ENCODE assay signal across 17 cellular contexts in the genomic region with DNA sequence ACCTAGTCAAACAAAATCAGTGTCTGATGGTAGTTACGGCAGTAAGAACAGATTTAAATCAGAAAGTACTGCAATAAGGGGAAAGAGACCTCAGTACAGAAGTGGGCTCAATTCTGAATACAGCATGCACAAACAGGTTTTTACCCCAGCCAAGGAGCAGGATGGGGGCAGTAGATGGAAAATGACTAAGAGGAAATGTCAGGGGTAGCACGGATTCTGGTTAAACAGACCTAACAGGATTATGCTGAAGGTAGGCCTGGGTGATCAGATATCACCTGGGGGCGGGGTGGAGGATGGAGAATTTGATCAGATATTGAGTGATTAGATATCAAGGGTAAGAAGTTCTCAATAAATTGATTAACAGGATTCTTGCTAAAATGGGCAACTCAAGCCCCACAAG. TPM values are rescaled to one million over a fixed set of nuclear protein-coding genes. Genes with fewer than 3 reads are reported as not detected.
DNase-seq lines count a peak whose midpoint lies in the region; ATAC-seq and TF ChIP-seq lines count a peak whose summit lies in the region.
"Had no signal": no experiment of that assay in that cellular context is flagged by ENCODE, and none has a peak within 500 bp of the region (broad histone marks: within the 10 kb centered on the region; RNA-seq: fewer than 3 reads in every experiment).

No MANE protein-coding gene starts in this region.

- POLR2A ChIA-PET in HCT116 (lab: Charles Lee): no interaction called here

- no peak overlapping the region for H3K4me3 ChIP-seq in HCT116 (replicated peaks in 1 of 2; ENCODE audit: low read depth in 1 of 2, low read length in 2 of 2)
- H3K4me3 ChIP-seq: SJCRH30 had no signal

- peaks cover 6 to 10% of the 10 kb centered on the region in 2 experiments; a peak in 3 of 4 replicates for H3K4me1 ChIP-seq in HCT116 (ENCODE audit: control insufficient read depth in 1 of 2, insufficient read depth in 2 of 2, low read length in 2 of 2)

- no peak for TF ChIP-seq POLR2A in HCT116 (IDR thresholded peaks at IDR 0.05; ENCODE audit: borderline replicate concordance, extremely low read depth, insufficient read depth, insufficient read length)

- intact Hi-C loops in HCT116 (cut with micrococcal nuclease): loop anchor here (1.0 to 5.0 kb wide), 6 partner anchors 136 to 514 kb away; a partner anchor contains a TSS

- H3K9me2 ChIP-seq in HCT116 (ENCODE audit: insufficient read depth): no peaks in the 10 kb centered on the region

- H3K4me1 Mint-ChIP-seq in activated T-cell treated with anti-CD3 and anti-CD28 coated beads, Interleukin-2, amount 50 U/mL, for 24 hours (ENCODE audit: low read depth): peaks cover 21% of the 10 kb centered on the region
- peaks cover 14% of the 10 kb centered on the region for H3K4me1 Mint-ChIP-seq in activated T-cell treated with anti-CD3 and anti-CD28 coated beads, Interleukin-2, amount 50 U/mL, for 72 hours (ENCODE audit: low read depth)
- H3K4me1 Mint-ChIP-seq in activated T-helper 17 cell treated with anti-CD3 and anti-CD28 coated beads, Interleukin-2, amount 50 U/mL, for 72 hours: peaks cover 18% of the 10 kb centered on the region
- peaks cover 19% of the 10 kb centered on the region for H3K4me1 Mint-ChIP-seq in type B pancreatic cell (ENCODE audit: unreplicated experiment)
- H3K4me1 Mint-ChIP-seq: CD14-positive monocyte had no signal

- no peak overlapping the region for H3K4me2 ChIP-seq in HCT116 (ENCODE audit: low read length)
- H3K4me2 ChIP-seq: KMS-11 had no signal

- H3K27ac Mint-ChIP-seq in activated T-cell treated with anti-CD3 and anti-CD28 coated beads, Interleukin-2, amount 50 U/mL, for 24 hours: peak overlapping the region; percentile 1
- H3K27ac Mint-ChIP-seq in activated T-cell treated with anti-CD3 and anti-CD28 coated beads, Interleukin-2, amount 50 U/mL, for 72 hours: no peak overlapping the region
- H3K27ac Mint-ChIP-seq in activated T-helper 17 cell treated with anti-CD3 and anti-CD28 coated beads, Interleukin-2, amount 50 U/mL, for 72 hours: peak overlapping the region; percentile 33
- H3K27ac Mint-ChIP-seq in type B pancreatic cell: peak overlapping the region; percentile 50
- H3K27ac Mint-ChIP-seq: HFFc6 had no signal

- CTCF ChIA-PET in HCT116 (lab: Charles Lee): interaction anchor here (1.0 to 5.5 kb wide), 10 partner anchors 9 to 403 kb away, joined by 3 to 59 read pairs (median 6); a partner anchor contains a TSS

- TF ChIP-seq CTCF in HCT116 (IDR thresholded peaks at IDR 0.05 in 2 of 3, conservative IDR thresholded peaks at IDR 0.05 in 1 of 3; ENCODE audit: borderline replicate concordance in 1 of 3, insufficient read depth in 1 of 3, low read depth in 2 of 3, low read length in 2 of 3): no peak
- TF ChIP-seq CTCF in type B pancreatic cell (conservative IDR thresholded peaks at IDR 0.05): no peak
- no peak for TF ChIP-seq CTCF in omental fat pad (IDR thresholded peaks at IDR 0.05)

- H3K4me3 Mint-ChIP-seq in activated T-cell treated with anti-CD3 and anti-CD28 coated beads, Interleukin-2, amount 50 U/mL, for 24 hours: no peak overlapping the region
- no peak overlapping the region for H3K4me3 Mint-ChIP-seq in activated T-cell treated with anti-CD3 and anti-CD28 coated beads, Interleukin-2, amount 50 U/mL, for 72 hours
- no peak overlapping the region for H3K4me3 Mint-ChIP-seq in activated T-helper 17 cell treated with anti-CD3 and anti-CD28 coated beads, Interleukin-2, amount 50 U/mL, for 72 hours
- H3K4me3 Mint-ChIP-seq in type B pancreatic cell: peak overlapping the region; percentile 8
- H3K4me3 Mint-ChIP-seq: CD14-positive monocyte, HFFc6 had no signal

- H3K27me3 ChIP-seq in HCT116 (ENCODE audit: insufficient read depth, low read length): no peaks in the 10 kb centered on the region
- H3K27me3 ChIP-seq: SJCRH30 had no signal

- no peaks in the 10 kb centered on the region for H4K20me1 ChIP-seq in HCT116 (ENCODE audit: insufficient read depth)

- no peaks in the 10 kb centered on the region for H3K9me3 Mint-ChIP-seq in activated T-cell treated with anti-CD3 and anti-CD28 coated beads, Interleukin-2, amount 50 U/mL, for 24 hours
- peaks cover under 1% of the 10 kb centered on the region in 2 donors for H3K9me3 Mint-ChIP-seq in activated T-cell treated with anti-CD3 and anti-CD28 coated beads, Interleukin-2, amount 50 U/mL, for 72 hours
- no peaks in the 10 kb centered on the region for H3K9me3 Mint-ChIP-seq in activated T-helper 17 cell treated with anti-CD3 and anti-CD28 coated beads, Interleukin-2, amount 50 U/mL, for 72 hours
- no peaks in the 10 kb centered on the region for H3K9me3 Mint-ChIP-seq in type B pancreatic cell

- H3K79me2 ChIP-seq in HCT116 (ENCODE audit: insufficient read depth, low read length): peaks cover 11% of the 10 kb centered on the region; the same call in 1 of the 2 replicates

- ATAC-seq in activated T-cell treated with anti-CD3 and anti-CD28 coated beads, Interleukin-2, amount 50 U/mL, for 72 hours (replicated peaks in 1 of 2): no peak
- ATAC-seq in HCT116: 0 out of 2 replicates have a peak, but pooled peaks have one; percentile 18
- no peak for ATAC-seq in activated T-helper 17 cell treated with anti-CD3 and anti-CD28 coated beads, Interleukin-2, amount 50 U/mL, for 72 hours (replicated peaks)
- ATAC-seq in omental fat pad (ENCODE audit: low FRiP score): no peak

- no peak overlapping the region for H3K27ac ChIP-seq in HCT116 (ENCODE audit: low read depth, low read length)
- H3K27ac ChIP-seq: 22Rv1, KMS-11, RWPE1, SJCRH30 had no signal

- peaks cover 81% of the 10 kb centered on the region for H3K36me3 Mint-ChIP-seq in activated T-cell treated with anti-CD3 and anti-CD28 coated beads, Interleukin-2, amount 50 U/mL, for 24 hours (ENCODE audit: low read depth)
- peaks cover under 1 to 5% of the 10 kb centered on the region in 2 donors for H3K36me3 Mint-ChIP-seq in activated T-cell treated with anti-CD3 and anti-CD28 coated beads, Interleukin-2, amount 50 U/mL, for 72 hours (ENCODE audit: insufficient read depth in 2 of 2)
- H3K36me3 Mint-ChIP-seq in activated T-helper 17 cell treated with anti-CD3 and anti-CD28 coated beads, Interleukin-2, amount 50 U/mL, for 72 hours (ENCODE audit: low read depth): peaks cover 73% of the 10 kb centered on the region
- peaks cover 7% of the 10 kb centered on the region for H3K36me3 Mint-ChIP-seq in type B pancreatic cell

- no peak for TF ChIP-seq RAD21 in HCT116 (IDR thresholded peaks at IDR 0.05; ENCODE audit: low read depth)

- no peak overlapping the region for H3K9ac ChIP-seq in HCT116 (ENCODE audit: low read length)
- H3K9ac ChIP-seq: KMS-11 had no signal

- no peaks in the 10 kb centered on the region for H3K9me3 ChIP-seq in HCT116 (ENCODE audit: control insufficient read depth in 1 of 2, insufficient read depth in 1 of 2, low read depth in 1 of 2, low read length in 2 of 2)
- H3K9me3 ChIP-seq: Caco-2, SJCRH30 had no signal

- RAD21 ChIA-PET in HCT116 (lab: Charles Lee; ENCODE audit: low non-redundant PET in 1 of 2, low total read pairs in 2 of 2, uncharacterized antibody in 2 of 2, unreplicated experiment in 2 of 2): interaction anchor here in 1 of 2 experiments (1.5 to 2.1 kb wide), 2 partner anchors 194 to 403 kb away, joined by 6 to 7 read pairs; no protein-coding TSS in a partner anchor

- DNase-seq in activated T-cell treated with anti-CD3 and anti-CD28 coated beads, Interleukin-2, amount 50 U/mL, for 24 hours: no peak
- no peak for DNase-seq in activated T-cell treated with anti-CD3 and anti-CD28 coated beads, Interleukin-2, amount 50 U/mL, for 72 hours
- DNase-seq in HCT116 (ENCODE audit: low read depth, low spot score) (no peak), type B pancreatic cell (ENCODE audit: extremely low spot score, unreplicated experiment) (no peak), COLO668 (lab: John Stamatoyannopoulos, UW; ENCODE audit: unreplicated experiment) (no peak), SW480 (ENCODE audit: low spot score) (no peak), omental fat pad (ENCODE audit: low spot score) (no peak)
- DNase-seq: DMS153, GDM1 had no signal

- peaks cover 0 to 4% of the 10 kb centered on the region in 2 experiments; a peak in 2 of 4 replicates for H3K36me3 ChIP-seq in HCT116 (ENCODE audit: control insufficient read depth in 1 of 2, insufficient read depth in 2 of 2, low read length in 2 of 2)

- H2AFZ ChIP-seq in HCT116 (ENCODE audit: low read depth, low read length, poor library complexity, severe bottlenecking): no peak overlapping the region

- no TSS peak for BruUV-seq in HCT116 (replicated peaks; lab: Mats Ljungman, UMichigan)

- no peaks in the 10 kb centered on the region for H3K27me3 Mint-ChIP-seq in activated T-cell treated with anti-CD3 and anti-CD28 coated beads, Interleukin-2, amount 50 U/mL, for 24 hours
- no peaks in the 10 kb centered on the region for H3K27me3 Mint-ChIP-seq in activated T-cell treated with anti-CD3 and anti-CD28 coated beads, Interleukin-2, amount 50 U/mL, for 72 hours (ENCODE audit: low read depth)
- no peaks in the 10 kb centered on the region for H3K27me3 Mint-ChIP-seq in activated T-helper 17 cell treated with anti-CD3 and anti-CD28 coated beads, Interleukin-2, amount 50 U/mL, for 72 hours
- no peaks in the 10 kb centered on the region for H3K27me3 Mint-ChIP-seq in type B pancreatic cell

TF ChIP-seq in HCT116, 20 proteins besides CTCF, POLR2A, EP300 and RAD21:
- no peak for TF ChIP-seq JUND (IDR thresholded peaks at IDR 0.05)

RNA-seq across cellular contexts. Expression of a gene that starts 19.0 kb away (rescaled TPM):
- 10 to 100 TPM; 19.6 to 23.8 TPM for total RNA-seq in activated T-cell treated with anti-CD3 and anti-CD28 coated beads, Interleukin-2, amount 50 U/mL, for 72 hours
- total RNA-seq in HCT116 (2021; ENCODE audit: unreplicated experiment): 22.5 TPM
- polyA plus RNA-seq in HCT116 (2012): 13.9 and 15.7 TPM in 2 replicates
- 10 to 100 TPM; 22.0 to 28.4 TPM for total RNA-seq in activated T-helper 17 cell treated with anti-CD3 and anti-CD28 coated beads, Interleukin-2, amount 50 U/mL, for 72 hours
- total RNA-seq in type B pancreatic cell (ENCODE audit: low replicate concordance): 30.7 and 36.6 TPM in 2 replicates
- 10 to 100 TPM; 19.5 to 26.1 (median 22.6) TPM for total RNA-seq in omental fat pad

RNA-seq across cellular contexts. Expression of a gene that starts 30.1 kb away (rescaled TPM):
- 10 to 100 TPM; 11.3 to 17.2 TPM for total RNA-seq in activated T-cell treated with anti-CD3 and anti-CD28 coated beads, Interleukin-2, amount 50 U/mL, for 72 hours
- 22.5 TPM for total RNA-seq in HCT116 (2021; ENCODE audit: unreplicated experiment)
- 13.3 and 13.8 TPM in 2 replicates for polyA plus RNA-seq in HCT116 (2012)
- 10 to 100 TPM; 19.1 to 39.3 TPM for total RNA-seq in activated T-helper 17 cell treated with anti-CD3 and anti-CD28 coated beads, Interleukin-2, amount 50 U/mL, for 72 hours
- total RNA-seq in type B pancreatic cell (ENCODE audit: low replicate concordance): 16.7 and 20.1 TPM in 2 replicates
- total RNA-seq in omental fat pad: 10 to 100 TPM; 39.0 to 59.4 (median 41.8) TPM
